ENCODE assay signal across 27 cellular contexts in genomic region chr20:18279231-18279630, GRCh38. TPM values are rescaled to one million over a fixed set of nuclear protein-coding genes. Genes with fewer than 3 reads are reported as not detected.
DNase-seq lines count a peak whose midpoint lies in the region; ATAC-seq and TF ChIP-seq lines count a peak whose summit lies in the region.
"Had no signal": no experiment of that assay in that cellular context is flagged by ENCODE, and none has a peak within 500 bp of the region (broad histone marks: within the 10 kb centered on the region; RNA-seq: fewer than 3 reads in every experiment).

No MANE protein-coding gene starts in this region.

- ATAC-seq in foreskin keratinocyte (peak; percentile 79), HG02588 (IDR thresholded peaks at IDR 0.05; ENCODE audit: unreplicated experiment) (no peak)
- ATAC-seq: heart left ventricle, left lung, right cardiac atrium had no signal

- H3K27ac ChIP-seq in foreskin keratinocyte: no peak overlapping the region
- H3K27ac ChIP-seq: 22Rv1, heart left ventricle, left lung, ovary, PC-9, SK-N-MC, upper lobe of left lung, WERI-Rb-1 had no signal

- TF ChIP-seq CTCF in foreskin keratinocyte (conservative IDR thresholded peaks at IDR 0.05): no peak

- DNase-seq in NOMO-1 (lab: John Stamatoyannopoulos, UW; ENCODE audit: unreplicated experiment in 2 of 2) (peak; percentile 8 to 69), NOMO-1 treated with dmso at 0.1 percent for 144 hours (lab: John Stamatoyannopoulos, UW; ENCODE audit: unreplicated experiment) (no peak), HCEC 1CT (peak; percentile 10), RPMI7951 (ENCODE audit: low read depth) (peak; percentile 87), foreskin keratinocyte (peak; percentile 51 to 79), NCI-H146 (lab: John Stamatoyannopoulos, UW) (no peak), SHP77 (lab: John Stamatoyannopoulos, UW) (no peak)
- DNase-seq: activated CD4-positive, alpha-beta T cell treated with anti-CD3 and anti-CD28 coated beads, Interleukin-2, amount 50 U/mL, for 4 hours; activated naive CD4-positive, alpha-beta T cell; aorta; DMS79; GOT3; heart left ventricle; left lung; MG63; NCI-H187 treated with DMSO at 0.1 percent for 48 hours; NCI-H2227 treated with DMSO at 0.1 percent for 48 hours; NCI-H774; ovary; PC-9; right cardiac atrium; stimulated activated CD4-positive, alpha-beta T cell treated with anti-CD3 and anti-CD28 coated beads, Interleukin-12 subunit alpha, Interleukin-12 subunit beta, amount 100 ng/mL, for 4 hours; upper lobe of left lung; WERI-Rb-1 had no signal

- H3K4me1 ChIP-seq in foreskin keratinocyte: no peaks in the 10 kb centered on the region
- H3K4me1 ChIP-seq: heart left ventricle had no signal

- peaks cover 7% of the 10 kb centered on the region for H3K27me3 ChIP-seq in foreskin keratinocyte
- H3K27me3 ChIP-seq: MG63, ovary, upper lobe of left lung had no signal

RNA-seq across cellular contexts. Expression of gene ZNF133, which starts 9.1 kb away (rescaled TPM):
- 25.9 and 29.7 TPM in 2 replicates for total RNA-seq in RPMI7951 (2014; rRNA removed; shearing (Covaris generic))
- 17.1 and 18.4 TPM in 2 replicates for total RNA-seq in foreskin keratinocyte
- 12.0 and 12.3 TPM in 2 replicates for polyA plus RNA-seq in foreskin keratinocyte

Comparison
In these comparisons a context has a peak if more than half of its experiments do, and no peak if none do; other contexts are left out.
1. DNase-seq: peak in NOMO-1 (2 of 2), HCEC 1CT (single experiment), RPMI7951 (single experiment) and foreskin keratinocyte (2 of 2); none in NOMO-1 treated with dmso at 0.1 percent for 144 hours (single experiment), NCI-H146 (single experiment) and SHP77 (0 of 2).